In the genomic region with DNA sequence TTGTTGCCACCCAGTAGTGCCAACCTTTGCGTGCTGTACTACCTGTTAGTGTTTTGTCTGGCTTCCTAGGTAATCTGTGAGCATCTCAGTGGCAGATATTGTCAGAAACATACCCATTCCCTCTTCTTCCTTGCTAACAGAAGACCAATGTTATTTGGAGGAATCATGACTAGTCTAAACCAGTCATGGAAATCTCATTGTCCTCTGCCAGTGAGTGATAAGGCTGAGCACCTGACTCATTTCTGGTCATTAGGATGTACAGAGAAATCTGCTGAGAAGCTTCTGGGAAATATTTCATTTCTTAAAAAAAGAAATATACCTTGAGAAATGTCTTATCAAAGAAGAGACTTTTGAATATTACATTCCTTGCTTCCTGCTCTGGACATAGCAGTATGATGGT, we compare ENCODE assay signal across 23 cellular contexts.
"Had no signal": no experiment of that assay in that cellular context is flagged by ENCODE, and none has a peak within 500 bp of the region (broad histone marks: within the 10 kb centered on the region; RNA-seq: fewer than 3 reads in every experiment).

No MANE protein-coding gene starts in this region.

- H3K4me1 ChIP-seq: gastroesophageal sphincter, neural progenitor cell, vagina had no signal

- ATAC-seq: gastroesophageal sphincter; heart left ventricle; left cardiac atrium; left lung; naive thymus-derived CD4-positive, alpha-beta T cell; right lobe of liver; stimulated activated effector memory CD8-positive, alpha-beta T cell treated with anti-CD3 and anti-CD28 coated beads, Interleukin-12 subunit alpha, Interleukin-12 subunit beta, amount 100 ng/mL, for 72 hours had no signal

- H3K36me3 ChIP-seq: gastroesophageal sphincter, heart left ventricle, left lung, neural progenitor cell, right lobe of liver, stomach, thyroid gland, vagina had no signal

- H3K4me3 ChIP-seq: gastroesophageal sphincter, heart left ventricle, hepatocyte, left lung, neural progenitor cell, right lobe of liver, stomach, thyroid gland, vagina had no signal

- DNase-seq: effector memory CD4-positive, alpha-beta T cell; foreskin fibroblast; heart left ventricle; kidney; left cardiac atrium; left lung; mesendoderm; midbrain; naive thymus-derived CD4-positive, alpha-beta T cell; right lobe of liver; small intestine; stimulated activated CD4-positive, alpha-beta T cell treated with anti-CD3 and anti-CD28 coated beads, Interleukin-1b, Interleukin-23, amount 100 ng/mL, for 48 hours; stimulated activated CD4-positive, alpha-beta T cell treated with anti-CD3 and anti-CD28 coated beads, Interleukin-4, amount 100 ng/mL, for 1 hour; stimulated activated naive CD4-positive, alpha-beta T cell treated with Interleukin-2 at 50 U/mL for 16 hours; stomach; thyroid gland; trophoblast cell had no signal

- H3K27me3 ChIP-seq: gastroesophageal sphincter, heart left ventricle, hepatocyte, left lung, neural progenitor cell, right lobe of liver, stomach, thyroid gland, vagina had no signal

- H3K27ac ChIP-seq: gastroesophageal sphincter, heart left ventricle, hepatocyte, left lung, neural progenitor cell, parathyroid adenoma, right lobe of liver, stomach, thyroid gland, vagina had no signal

- H3K9me3 ChIP-seq: gastroesophageal sphincter, heart left ventricle, left lung, right lobe of liver, stomach, thyroid gland, vagina had no signal
